ENCODE assay signal across 1 cellular context in the genomic region with DNA sequence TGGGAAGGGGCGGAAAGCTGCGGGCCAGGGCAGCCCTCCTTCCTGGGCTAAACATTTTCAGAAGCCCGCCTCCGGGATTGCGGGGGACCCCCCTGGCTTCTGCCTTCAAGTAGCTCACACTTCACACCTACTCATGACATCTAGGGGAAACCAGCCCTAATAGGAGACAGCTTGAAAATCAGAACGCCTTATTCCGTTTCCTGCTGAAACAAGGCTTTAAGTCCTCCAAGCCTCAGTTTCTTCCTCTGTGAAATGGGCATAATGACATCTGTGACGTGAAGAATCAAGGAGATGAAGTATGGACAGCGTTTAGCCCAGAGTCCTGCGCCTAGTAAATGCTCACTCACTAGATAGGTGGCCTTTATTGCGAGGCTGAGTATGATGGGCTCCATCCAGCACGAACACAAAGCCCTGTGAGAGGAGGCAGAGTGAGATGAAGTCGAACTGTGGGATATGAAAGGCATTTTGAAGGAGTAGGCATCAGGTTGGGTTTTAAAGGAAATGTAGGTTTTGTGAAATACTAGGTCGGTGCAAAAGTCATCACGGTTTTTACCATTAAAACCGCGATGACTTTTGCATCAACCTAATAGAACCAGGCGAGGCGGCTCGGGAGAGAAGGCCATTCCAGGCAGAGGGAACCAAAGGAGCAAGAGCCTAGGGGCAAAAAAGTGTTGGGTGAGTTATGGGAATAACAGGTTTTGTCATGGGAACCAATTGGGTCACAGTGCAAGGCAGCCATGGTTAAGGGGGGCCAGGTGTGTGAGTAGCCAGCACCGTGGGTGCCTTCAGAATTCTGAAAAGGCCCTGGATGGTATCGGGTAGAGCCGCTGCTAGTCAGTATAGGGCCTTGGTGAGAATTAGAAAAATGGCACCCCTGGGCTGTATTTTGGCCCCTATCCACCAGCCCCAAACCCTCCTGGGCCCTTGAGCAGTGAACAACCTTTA.
TF ChIP-seq lines count a peak whose summit lies in the region.

No MANE protein-coding gene starts in this region.

TF ChIP-seq in GM12878, 131 proteins besides CTCF, POLR2A, EP300 and RAD21:
- TF ChIP-seq SUPT20H (IDR thresholded peaks at IDR 0.05; ENCODE audit: borderline replicate concordance, control insufficient read depth, low read depth, low read length), result no peak
- TF ChIP-seq, protein P1, sequence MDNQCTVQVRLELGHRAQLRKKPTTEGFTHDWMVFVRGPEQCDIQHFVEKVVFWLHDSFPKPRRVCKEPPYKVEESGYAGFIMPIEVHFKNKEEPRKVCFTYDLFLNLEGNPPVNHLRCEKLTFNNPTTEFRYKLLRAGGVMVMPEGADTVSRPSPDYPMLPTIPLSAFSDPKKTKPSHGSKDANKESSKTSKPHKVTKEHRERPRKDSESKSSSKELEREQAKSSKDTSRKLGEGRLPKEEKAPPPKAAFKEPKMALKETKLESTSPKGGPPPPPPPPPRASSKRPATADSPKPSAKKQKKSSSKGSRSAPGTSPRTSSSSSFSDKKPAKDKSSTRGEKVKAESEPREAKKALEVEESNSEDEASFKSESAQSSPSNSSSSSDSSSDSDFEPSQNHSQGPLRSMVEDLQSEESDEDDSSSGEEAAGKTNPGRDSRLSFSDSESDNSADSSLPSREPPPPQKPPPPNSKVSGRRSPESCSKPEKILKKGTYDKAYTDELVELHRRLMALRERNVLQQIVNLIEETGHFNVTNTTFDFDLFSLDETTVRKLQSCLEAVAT (IDR thresholded peaks at IDR 0.05), result peak; percentile 73
TF ChIP-seq in GM12878: peak in this region for 1.
